8 cellular contexts compared by ENCODE assay signal in genomic region chr1:209937996-209938959, GRCh38. TPM values are rescaled to one million over a fixed set of nuclear protein-coding genes. Genes with fewer than 3 reads are reported as not detected.
DNase-seq lines count a peak whose midpoint lies in the region; ATAC-seq and TF ChIP-seq lines count a peak whose summit lies in the region.

TSS of gene SYT14 (plus strand) at chr1:209938217. CDS start at chr1:209938265, 48 bp downstream.

- H3K36me3 Mint-ChIP-seq in central memory CD8-positive, alpha-beta T cell (ENCODE audit: insufficient read depth): no peaks in the 10 kb centered on the region

- peaks cover 8% of the 10 kb centered on the region for H3K4me1 Mint-ChIP-seq in central memory CD8-positive, alpha-beta T cell

- H3K4me3 Mint-ChIP-seq in central memory CD8-positive, alpha-beta T cell: peak within 1 kb of the TSS; percentile 66

- H3K27ac Mint-ChIP-seq in central memory CD8-positive, alpha-beta T cell (ENCODE audit: low read depth): no peak within 1 kb of the TSS

- TF ChIP-seq CTCF in AG09319 (IDR thresholded peaks at IDR 0.05; ENCODE audit: low read depth, low read length): peak; percentile 13; the same call in 1 of the 2 replicates

- H3K27me3 Mint-ChIP-seq in central memory CD8-positive, alpha-beta T cell: peaks cover 88% of the 10 kb centered on the region

- H3K9me3 Mint-ChIP-seq in central memory CD8-positive, alpha-beta T cell: no peaks in the 10 kb centered on the region

- DNase-seq in AG09319 (ENCODE audit: extremely low read depth, low read depth): peak; percentile 32
- peak; percentile 50 for DNase-seq in NCI-H526 treated with DMSO at 0.1 percent for 48 hours (lab: John Stamatoyannopoulos, UW)
- no peak for DNase-seq in central memory CD8-positive, alpha-beta T cell (ENCODE audit: low spot score in 2 of 2)
- peak; percentile 38 for DNase-seq in middle frontal gyrus (ENCODE audit: extremely low spot score, low spot score)
- DNase-seq in NOMO-1 (lab: John Stamatoyannopoulos, UW; ENCODE audit: unreplicated experiment in 2 of 2): no peak
- no peak for DNase-seq in posterior vena cava (ENCODE audit: low spot score)

- peak; percentile 18 for ATAC-seq in GM21528 (IDR thresholded peaks at IDR 0.05; ENCODE audit: low FRiP score, unreplicated experiment)
- ATAC-seq in central memory CD8-positive, alpha-beta T cell (replicated peaks; ENCODE audit: extremely low read depth, poor library complexity, severe bottlenecking): no peak
- no peak for ATAC-seq in HG03457 (IDR thresholded peaks at IDR 0.05; ENCODE audit: unreplicated experiment)

- intact Hi-C loops in posterior vena cava (cut with DNase I): no loop called here

RNA-seq across cellular contexts. Expression of gene SYT14, which starts in this region (rescaled TPM):
- not detected for total RNA-seq in posterior vena cava

Comparison
In these comparisons a context has a peak if more than half of its experiments do, and no peak if none do; other contexts are left out.
1. DNase-seq: peak in AG09319 (single experiment), NCI-H526 treated with DMSO at 0.1 percent for 48 hours (single experiment) and middle frontal gyrus (single experiment); none in central memory CD8-positive, alpha-beta T cell (0 of 2), NOMO-1 (0 of 2) and posterior vena cava (single experiment).